ENCODE assay signal across 24 cellular contexts in genomic region chr9:81718244-81718643, GRCh38. TPM values are rescaled to one million over a fixed set of nuclear protein-coding genes. Genes with fewer than 3 reads are reported as not detected.
DNase-seq lines count a peak whose midpoint lies in the region; ATAC-seq and TF ChIP-seq lines count a peak whose summit lies in the region.
"Had no signal": no experiment of that assay in that cellular context is flagged by ENCODE, and none has a peak within 500 bp of the region (broad histone marks: within the 10 kb centered on the region; RNA-seq: fewer than 3 reads in every experiment).

No MANE protein-coding gene starts in this region.

- H3K27me3 Mint-ChIP-seq in osteocyte (ENCODE audit: unreplicated experiment): peaks cover 4% of the 10 kb centered on the region
- no peaks in the 10 kb centered on the region for H3K27me3 Mint-ChIP-seq in activated naive CD4-positive, alpha-beta T cell treated with anti-CD3 and anti-CD28 coated beads for 36 hours (ENCODE audit: low read depth)
- H3K27me3 Mint-ChIP-seq in activated naive CD4-positive, alpha-beta T cell treated with anti-CD3 and anti-CD28 coated beads, Interleukin-2, amount 10 ng/mL, durations not matched to agents 7 days and 5 days: no peaks in the 10 kb centered on the region
- H3K27me3 Mint-ChIP-seq: CD4-positive, CD25-positive, alpha-beta regulatory T cell had no signal

- intact Hi-C loops in activated naive CD4-positive, alpha-beta T cell treated with anti-CD3 and anti-CD28 coated beads for 36 hours (cut with micrococcal nuclease): no loop called here

- H3K4me2 ChIP-seq in OCI-LY3 (ENCODE audit: low read length): peak overlapping the region; percentile 26; the same call in 1 of the 2 replicates

- ATAC-seq in GM21526 (IDR thresholded peaks at IDR 0.05; ENCODE audit: low FRiP score, unreplicated experiment) (peak; percentile 63), GM18519 (IDR thresholded peaks at IDR 0.05; ENCODE audit: low FRiP score, unreplicated experiment) (no peak)

- H3K4me3 ChIP-seq in OCI-LY3 (ENCODE audit: low read length) (no peak overlapping the region), mucosa of rectum (ENCODE audit: low read length in 2 of 2) (no peak overlapping the region)
- H3K4me3 ChIP-seq: GM23248, MG63, Peyer's patch had no signal

- H3K27ac ChIP-seq in 22Rv1 (peak overlapping the region; percentile 54), OCI-LY3 (ENCODE audit: low read length) (no peak overlapping the region), mucosa of rectum (ENCODE audit: low read depth in 2 of 2, low read length in 2 of 2) (peak overlapping the region; percentile 21 to 56)
- H3K27ac ChIP-seq: GM23248, Peyer's patch had no signal

- H3K27ac Mint-ChIP-seq in osteocyte (ENCODE audit: unreplicated experiment): no peak overlapping the region
- no peak overlapping the region for H3K27ac Mint-ChIP-seq in activated naive CD4-positive, alpha-beta T cell treated with anti-CD3 and anti-CD28 coated beads for 36 hours
- no peak overlapping the region for H3K27ac Mint-ChIP-seq in activated naive CD4-positive, alpha-beta T cell treated with anti-CD3 and anti-CD28 coated beads, Interleukin-2, amount 10 ng/mL, durations not matched to agents 7 days and 5 days
- H3K27ac Mint-ChIP-seq: CD4-positive, CD25-positive, alpha-beta regulatory T cell; HFFc6 had no signal

- H3K79me2 ChIP-seq in OCI-LY3 (ENCODE audit: low read length): no peaks in the 10 kb centered on the region

- no peak for DNase-seq in osteocyte (ENCODE audit: extremely low spot score, unreplicated experiment)
- no peak for DNase-seq in activated naive CD4-positive, alpha-beta T cell treated with anti-CD3 and anti-CD28 coated beads for 36 hours
- DNase-seq in activated naive CD4-positive, alpha-beta T cell treated with anti-CD3 and anti-CD28 coated beads, Interleukin-2, amount 10 ng/mL, durations not matched to agents 7 days and 5 days: no peak
- DNase-seq: 8988T; ACHN; BE2C; CD4-positive, CD25-positive, alpha-beta regulatory T cell; GM23248; H9; HFFc6; IMR-90; KG1; MG63; NCI-H146; NCI-H2029; NCI-H446 treated with DMSO at 0.1 percent for 48 hours; NCI-H82; Peyer's patch; SHP77 treated with DMSO at 0.1 percent for 48 hours had no signal

- H3K9me3 ChIP-seq in OCI-LY3 (ENCODE audit: insufficient read depth, low read length): no peaks in the 10 kb centered on the region
- H3K9me3 ChIP-seq in mucosa of rectum (ENCODE audit: control insufficient read depth in 2 of 2, low read length in 2 of 2): no peaks in the 10 kb centered on the region
- H3K9me3 ChIP-seq: BE2C, MG63, Peyer's patch had no signal

- H3K4me3 Mint-ChIP-seq in osteocyte (ENCODE audit: unreplicated experiment): no peak overlapping the region
- H3K4me3 Mint-ChIP-seq in activated naive CD4-positive, alpha-beta T cell treated with anti-CD3 and anti-CD28 coated beads for 36 hours: no peak overlapping the region
- H3K4me3 Mint-ChIP-seq in activated naive CD4-positive, alpha-beta T cell treated with anti-CD3 and anti-CD28 coated beads, Interleukin-2, amount 10 ng/mL, durations not matched to agents 7 days and 5 days: no peak overlapping the region
- H3K4me3 Mint-ChIP-seq: CD4-positive, CD25-positive, alpha-beta regulatory T cell; HFFc6 had no signal

- H3K4me1 Mint-ChIP-seq in osteocyte (ENCODE audit: unreplicated experiment): peaks cover 4% of the 10 kb centered on the region
- H3K4me1 Mint-ChIP-seq in activated naive CD4-positive, alpha-beta T cell treated with anti-CD3 and anti-CD28 coated beads for 36 hours (ENCODE audit: low read depth): no peaks in the 10 kb centered on the region
- H3K4me1 Mint-ChIP-seq in activated naive CD4-positive, alpha-beta T cell treated with anti-CD3 and anti-CD28 coated beads, Interleukin-2, amount 10 ng/mL, durations not matched to agents 7 days and 5 days: no peaks in the 10 kb centered on the region
- H3K4me1 Mint-ChIP-seq: CD4-positive, CD25-positive, alpha-beta regulatory T cell had no signal

- H2AFZ ChIP-seq in OCI-LY3 (ENCODE audit: low read depth, low read length): no peak overlapping the region
- H2AFZ ChIP-seq: GM23248 had no signal

- H3K27me3 ChIP-seq in OCI-LY3 (ENCODE audit: low read depth, low read length) (peaks cover 9% of the 10 kb centered on the region; the same call in 1 of the 2 replicates), mucosa of rectum (ENCODE audit: control insufficient read depth in 2 of 2, insufficient read depth in 2 of 2, low read length in 2 of 2) (no peaks in the 10 kb centered on the region)
- H3K27me3 ChIP-seq: BE2C, MG63, Peyer's patch had no signal

- H3K36me3 Mint-ChIP-seq in osteocyte (ENCODE audit: unreplicated experiment): no peaks in the 10 kb centered on the region
- no peaks in the 10 kb centered on the region for H3K36me3 Mint-ChIP-seq in activated naive CD4-positive, alpha-beta T cell treated with anti-CD3 and anti-CD28 coated beads for 36 hours (ENCODE audit: low read depth)
- no peaks in the 10 kb centered on the region for H3K36me3 Mint-ChIP-seq in activated naive CD4-positive, alpha-beta T cell treated with anti-CD3 and anti-CD28 coated beads, Interleukin-2, amount 10 ng/mL, durations not matched to agents 7 days and 5 days
- H3K36me3 Mint-ChIP-seq: CD4-positive, CD25-positive, alpha-beta regulatory T cell had no signal

- H3K9ac ChIP-seq in OCI-LY3 (ENCODE audit: low read length): no peak overlapping the region
- no peak overlapping the region for H3K9ac ChIP-seq in mucosa of rectum (ENCODE audit: low read depth in 1 of 2, low read length in 2 of 2)
- H3K9ac ChIP-seq: GM23248 had no signal

- H3K36me3 ChIP-seq in OCI-LY3 (replicated peaks; ENCODE audit: low read depth, low read length): no peaks in the 10 kb centered on the region
- H3K36me3 ChIP-seq in mucosa of rectum (ENCODE audit: control insufficient read depth in 2 of 2, insufficient read depth in 2 of 2, low read length in 2 of 2): no peaks in the 10 kb centered on the region
- H3K36me3 ChIP-seq: BE2C, MG63, Peyer's patch had no signal

- H3K9me3 Mint-ChIP-seq in osteocyte (ENCODE audit: unreplicated experiment): no peaks in the 10 kb centered on the region
- no peaks in the 10 kb centered on the region for H3K9me3 Mint-ChIP-seq in activated naive CD4-positive, alpha-beta T cell treated with anti-CD3 and anti-CD28 coated beads for 36 hours
- no peaks in the 10 kb centered on the region for H3K9me3 Mint-ChIP-seq in activated naive CD4-positive, alpha-beta T cell treated with anti-CD3 and anti-CD28 coated beads, Interleukin-2, amount 10 ng/mL, durations not matched to agents 7 days and 5 days
- H3K9me3 Mint-ChIP-seq: H9 had no signal

- no peaks in the 10 kb centered on the region for H4K20me1 ChIP-seq in OCI-LY3 (ENCODE audit: insufficient read depth, low read length)

- peaks cover 2% of the 10 kb centered on the region; the same call in 1 of the 2 replicates for H3K4me1 ChIP-seq in OCI-LY3 (ENCODE audit: low read length)
- H3K4me1 ChIP-seq in mucosa of rectum (ENCODE audit: control insufficient read depth in 2 of 2, insufficient read depth in 2 of 2, low read length in 2 of 2): peaks cover 9 to 11% of the 10 kb centered on the region in 2 donors
- H3K4me1 ChIP-seq: BE2C, Peyer's patch had no signal

- TF ChIP-seq CTCF in 22Rv1 (IDR thresholded peaks at IDR 0.05) (no peak), OCI-LY3 (IDR thresholded peaks at IDR 0.05; ENCODE audit: low read depth, low read length) (no peak), osteocyte (IDR thresholded peaks at IDR 0.05) (no peak)

- CTCF ChIA-PET in activated naive CD4-positive, alpha-beta T cell treated with anti-CD3 and anti-CD28 coated beads for 36 hours (lab: Charles Lee): no interaction called here
- CTCF ChIA-PET in activated naive CD4-positive, alpha-beta T cell treated with anti-CD3 and anti-CD28 coated beads, Interleukin-2, amount 10 ng/mL, durations not matched to agents 7 days and 5 days (lab: Charles Lee): no interaction called here

RNA-seq across cellular contexts. Expression of gene TLE1, which starts 28.9 kb away (rescaled TPM):
- 60.6 and 61.3 TPM in 2 replicates for total RNA-seq in osteocyte
- total RNA-seq in activated naive CD4-positive, alpha-beta T cell treated with anti-CD3 and anti-CD28 coated beads for 36 hours: under 1 TPM; 0.10 TPM

Comparison
In these comparisons a context has a peak if more than half of its experiments do, and no peak if none do; other contexts are left out.
1. RNA of gene TLE1, which starts 28.9 kb away (total RNA-seq): 60.6 to 61.3 TPM in osteocyte; 0.10 TPM in activated naive CD4-positive, alpha-beta T cell treated with anti-CD3 and anti-CD28 coated beads for 36 hours; every median in the first group is over 10 times any median in the second.